In the genomic region with DNA sequence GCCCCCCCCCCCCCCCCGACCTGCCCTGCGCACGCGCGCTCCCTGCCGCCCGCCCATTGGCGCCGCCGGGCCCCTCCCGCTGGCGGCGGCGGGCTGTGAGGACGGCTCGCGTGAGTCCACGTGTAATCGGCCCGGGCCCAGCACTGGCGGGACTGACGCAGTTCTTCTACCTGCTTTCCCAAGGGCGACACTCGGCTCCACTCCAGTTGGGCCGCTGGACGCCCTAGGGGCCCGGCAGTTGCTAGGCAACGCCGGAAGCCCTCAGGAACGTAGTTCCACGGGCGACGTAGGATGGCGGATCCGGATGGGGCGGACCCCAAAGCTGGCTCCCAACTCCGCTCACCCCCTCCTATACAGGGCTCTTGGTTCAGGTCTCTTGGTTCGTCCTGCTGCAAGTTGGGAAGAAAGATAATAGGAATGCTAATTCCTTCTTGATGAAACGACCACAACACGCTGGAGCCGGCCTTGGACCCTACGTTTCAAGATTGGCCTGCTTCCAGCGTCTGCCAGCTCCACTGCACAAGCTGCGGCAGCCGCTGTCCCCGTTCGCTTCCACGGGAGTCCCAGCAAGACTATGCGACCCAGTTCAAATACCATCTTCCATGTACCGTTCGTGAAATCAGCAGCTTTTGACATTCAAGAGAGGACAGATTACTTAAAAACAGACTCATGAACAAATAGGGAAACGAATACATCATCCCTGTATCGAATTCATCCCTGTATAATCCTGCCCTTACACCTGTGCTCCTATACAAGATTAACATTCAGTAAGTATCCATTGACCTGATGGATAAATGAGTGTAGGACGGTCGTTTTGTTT, we compare ENCODE assay signal across 8 cellular contexts.
DNase-seq lines count a peak whose midpoint lies in the region; ATAC-seq and TF ChIP-seq lines count a peak whose summit lies in the region.

No MANE protein-coding gene starts in this region.

- TF ChIP-seq CTCF in retinal pigment epithelial cell (conservative IDR thresholded peaks at IDR 0.05; ENCODE audit: low read depth, low read length) = no peak

- peak; percentile 70 for ATAC-seq in GM18508 (IDR thresholded peaks at IDR 0.05; ENCODE audit: insufficient read depth, unreplicated experiment)
- ATAC-seq in HG02943 (IDR thresholded peaks at IDR 0.05; ENCODE audit: low read depth, unreplicated experiment) = peak; percentile 84

- peak; percentile 75 for DNase-seq in NCI-H1694 treated with DMSO at 0.1 percent for 48 hours (lab: John Stamatoyannopoulos, UW)
- DNase-seq in T-helper 9 cell = peak; percentile 68
- DNase-seq in astrocyte of the hippocampus (ENCODE audit: low read depth, low spot score) = peak; percentile 95
- DNase-seq in hypothalamus (lab: John Stamatoyannopoulos, UW) = peak; percentile 49 to 99 (median 85)
- DNase-seq in retinal pigment epithelial cell (ENCODE audit: low read depth) = peak; percentile 73
- no peak for DNase-seq in OCI-M2 (lab: John Stamatoyannopoulos, UW; ENCODE audit: unreplicated experiment)

- peak overlapping the region; percentile 91 for H3K4me3 ChIP-seq in retinal pigment epithelial cell (ENCODE audit: low read length)
